8 cellular contexts compared by ENCODE assay signal in the genomic region with DNA sequence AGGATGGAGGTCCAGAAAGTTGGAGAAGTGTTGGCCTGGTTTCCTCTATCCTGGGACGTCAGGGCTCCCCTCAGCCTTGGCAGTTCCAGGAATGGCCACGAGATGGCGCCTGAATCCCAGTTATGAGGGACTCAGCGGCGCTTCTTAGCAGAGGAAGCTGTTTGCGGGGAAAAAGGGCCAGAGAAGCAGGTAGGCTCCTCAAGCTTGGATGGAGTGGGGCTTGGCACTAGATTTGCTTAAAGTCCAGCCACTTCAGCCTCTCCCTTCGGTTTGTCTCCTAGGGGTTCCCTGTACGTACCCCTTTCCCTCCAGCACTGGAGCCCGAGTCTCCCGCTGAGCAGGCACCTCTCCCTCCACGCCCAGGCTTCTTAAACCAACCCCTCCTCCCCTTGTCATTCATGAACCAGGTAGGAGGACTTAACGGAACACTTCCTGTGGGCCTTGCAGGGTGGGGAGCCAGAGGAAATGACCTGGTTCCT. TPM values are rescaled to one million over a fixed set of nuclear protein-coding genes. Genes with fewer than 3 reads are reported as not detected.
A peak's percentile ranks its signal among the peaks of the same experiment; 100 is the strongest.
DNase-seq lines count a peak whose midpoint lies in the region; ATAC-seq lines count a peak whose summit lies in the region.

No MANE protein-coding gene starts in this region.

- no peak overlapping the region for H2AK5ac ChIP-seq in mesendoderm (ENCODE audit: low read length)

- H2BK5ac ChIP-seq in mesendoderm (ENCODE audit: low read length): no peak overlapping the region

- ATAC-seq in HG03135 (IDR thresholded peaks at IDR 0.05; ENCODE audit: unreplicated experiment) (peak; percentile 70), HG03565 (IDR thresholded peaks at IDR 0.05; ENCODE audit: unreplicated experiment) (no peak)

- H3K9ac ChIP-seq in mesendoderm (ENCODE audit: low read length): no peak overlapping the region

- H3K36me3 ChIP-seq in mesendoderm (ENCODE audit: control insufficient read depth, insufficient read depth, low read length): no peaks in the 10 kb centered on the region

- no peaks in the 10 kb centered on the region for H3K4me1 ChIP-seq in mesendoderm (ENCODE audit: control insufficient read depth, low read depth, low read length)

- H3K23ac ChIP-seq in mesendoderm (ENCODE audit: low read length): no peak overlapping the region

- peak overlapping the region; percentile 78 for H3K27ac Mint-ChIP-seq in activated CD4-positive, alpha-beta memory T cell treated with anti-CD3 and anti-CD28 coated beads, Interleukin-2, amount 10 ng/mL, durations not matched to agents 7 days and 5 days

- peaks cover 24% of the 10 kb centered on the region for H3K4me1 Mint-ChIP-seq in activated CD4-positive, alpha-beta memory T cell treated with anti-CD3 and anti-CD28 coated beads, Interleukin-2, amount 10 ng/mL, durations not matched to agents 7 days and 5 days

- H3K79me1 ChIP-seq in mesendoderm (ENCODE audit: low read length): no peaks in the 10 kb centered on the region

- H3K4me3 Mint-ChIP-seq in activated CD4-positive, alpha-beta memory T cell treated with anti-CD3 and anti-CD28 coated beads, Interleukin-2, amount 10 ng/mL, durations not matched to agents 7 days and 5 days: peak overlapping the region; percentile 76

- no peaks in the 10 kb centered on the region for H3K36me3 Mint-ChIP-seq in activated CD4-positive, alpha-beta memory T cell treated with anti-CD3 and anti-CD28 coated beads, Interleukin-2, amount 10 ng/mL, durations not matched to agents 7 days and 5 days (ENCODE audit: low read depth)

- H2BK120ac ChIP-seq in mesendoderm (ENCODE audit: low read depth, low read length): no peak overlapping the region

- DNase-seq in DMS53 treated with DMSO at 0.1 percent for 48 hours (lab: John Stamatoyannopoulos, UW; ENCODE audit: unreplicated experiment): peak; percentile 70
- peak; percentile 51 for DNase-seq in NCI-H748 treated with DMSO at 0.1 percent for 48 hours (lab: John Stamatoyannopoulos, UW)
- DNase-seq in activated CD4-positive, alpha-beta memory T cell treated with anti-CD3 and anti-CD28 coated beads, Interleukin-2, amount 10 ng/mL, durations not matched to agents 7 days and 5 days: peak; percentile 90
- peak; percentile 88 for DNase-seq in effector CD8-positive, alpha-beta T cell (lab: John Stamatoyannopoulos, UW)
- DNase-seq in mesendoderm: peak; percentile 90
- peak; percentile 58 to 74 for DNase-seq in stimulated activated CD8-positive, alpha-beta memory T cell treated with anti-CD3 and anti-CD28 coated beads, Interleukin-15, amount 100 ng/mL, for 4 hours (ENCODE audit: low read depth in 2 of 2)

- H3K27me3 Mint-ChIP-seq in activated CD4-positive, alpha-beta memory T cell treated with anti-CD3 and anti-CD28 coated beads, Interleukin-2, amount 10 ng/mL, durations not matched to agents 7 days and 5 days: peaks cover 4% of the 10 kb centered on the region

- no peak overlapping the region for H3K4me2 ChIP-seq in mesendoderm (ENCODE audit: low read length)

- no peak overlapping the region for H4K5ac ChIP-seq in mesendoderm (ENCODE audit: low read length)

- no peak overlapping the region for H3K4ac ChIP-seq in mesendoderm (ENCODE audit: low read depth, low read length)

- H3K9me3 Mint-ChIP-seq in activated CD4-positive, alpha-beta memory T cell treated with anti-CD3 and anti-CD28 coated beads, Interleukin-2, amount 10 ng/mL, durations not matched to agents 7 days and 5 days: no peaks in the 10 kb centered on the region

- H3K27me3 ChIP-seq in mesendoderm (ENCODE audit: insufficient read depth, low read length, poor library complexity): no peaks in the 10 kb centered on the region

- peak overlapping the region; percentile 73 for H3K56ac ChIP-seq in mesendoderm (ENCODE audit: low read length)

- CTCF ChIA-PET in activated CD4-positive, alpha-beta memory T cell treated with anti-CD3 and anti-CD28 coated beads, Interleukin-2, amount 10 ng/mL, durations not matched to agents 7 days and 5 days (lab: Charles Lee): interaction anchor here (0.6 to 7.5 kb wide), 28 partner anchors 9 to 618 kb away, joined by 3 to 284 read pairs (median 5); partner anchors contain the start of gene TRNP1

- POLR2A ChIA-PET in activated CD4-positive, alpha-beta memory T cell treated with anti-CD3 and anti-CD28 coated beads, Interleukin-2, amount 10 ng/mL, durations not matched to agents 7 days and 5 days (lab: Charles Lee): interaction anchor here (3.0 kb wide), 1 partner anchor 52 kb away, joined by 17 read pairs; no protein-coding TSS in a partner anchor

- WGBS in mesendoderm (ENCODE audit: extremely low coverage, insufficient coverage, low lambda C conversion rate): no CpG with 5 or more reads among the region's 12 CpGs

- no peak overlapping the region for H3K4me3 ChIP-seq in mesendoderm (ENCODE audit: low read length)

- no peak overlapping the region for H4K8ac ChIP-seq in mesendoderm (ENCODE audit: low read depth, low read length)

- no peak overlapping the region for H2BK15ac ChIP-seq in mesendoderm (replicated peaks; ENCODE audit: low read depth)

- H3K18ac ChIP-seq in mesendoderm (ENCODE audit: low read length): no peak overlapping the region

- H3K79me2 ChIP-seq in mesendoderm (ENCODE audit: control insufficient read depth, insufficient read depth, low read length): no peaks in the 10 kb centered on the region

- no peak overlapping the region for H3K27ac ChIP-seq in mesendoderm (ENCODE audit: low read depth, low read length)

RNA-seq across cellular contexts. Expression of gene TENT5B, which starts 32.0 kb away (rescaled TPM):
- total RNA-seq in activated CD4-positive, alpha-beta memory T cell treated with anti-CD3 and anti-CD28 coated beads, Interleukin-2, amount 10 ng/mL, durations not matched to agents 7 days and 5 days: not detected
- 26.2 TPM for polyA plus RNA-seq in mesendoderm (2013, experiment 1 of 2)
- 28.4 TPM for polyA plus RNA-seq in mesendoderm (2013, experiment 2 of 2)

RNA-seq across cellular contexts. Expression of gene TRNP1, which starts 51.2 kb away (rescaled TPM):
- not detected for total RNA-seq in activated CD4-positive, alpha-beta memory T cell treated with anti-CD3 and anti-CD28 coated beads, Interleukin-2, amount 10 ng/mL, durations not matched to agents 7 days and 5 days
- polyA plus RNA-seq in mesendoderm (2013, experiment 1 of 2): 20.9 TPM
- 21.5 TPM for polyA plus RNA-seq in mesendoderm (2013, experiment 2 of 2)
